Comparison of ENCODE assay signal across 17 cellular contexts in genomic region chr6:167384844-167385243, GRCh38. TPM values are rescaled to one million over a fixed set of nuclear protein-coding genes. Genes with fewer than 3 reads are reported as not detected.
"Had no signal": no experiment of that assay in that cellular context is flagged by ENCODE, and none has a peak within 500 bp of the region (broad histone marks: within the 10 kb centered on the region; RNA-seq: fewer than 3 reads in every experiment).

No MANE protein-coding gene starts in this region.

RNA-seq across cellular contexts. Expression of gene TTLL2, which starts 60.0 kb away (rescaled TPM):
- total RNA-seq: naive thymus-derived CD8-positive, alpha-beta T cell; natural killer cell treated with Interleukin-12 subunit alpha and Interleukin-12 subunit beta and Interleukin-15 and Interleukin-18, amount 100 ng/mL, for 72 hours; neural crest cell; omental fat pad; osteocyte; pancreas; posterior vena cava; pulmonary artery endothelial cell; right atrium auricular region; sciatic nerve; smooth muscle cell; spleen; suprapubic skin; transverse colon; upper lobe of right lung; urinary bladder; uterus had no signal
- polyA plus RNA-seq: naive thymus-derived CD8-positive, alpha-beta T cell; pancreas; smooth muscle cell; spleen; urinary bladder had no signal
